In genomic region chr17:18257747-18258355, GRCh38 we compare ENCODE assay signal across 8 cellular contexts. TPM values are rescaled to one million over a fixed set of nuclear protein-coding genes. Genes with fewer than 3 reads are reported as not detected.
DNase-seq lines count a peak whose midpoint lies in the region; TF ChIP-seq lines count a peak whose summit lies in the region.

No MANE protein-coding gene starts in this region.

- H3K4me3 ChIP-seq in AG09309 (ENCODE audit: control insufficient read depth, low read depth, low read length), result peak overlapping the region; percentile 77
- peak overlapping the region; percentile 87 for H3K4me3 ChIP-seq in LNCaP clone FGC (ENCODE audit: low read depth, low read length)
- H3K4me3 ChIP-seq in smooth muscle cell, result peak overlapping the region; percentile 85

- H3K4me1 ChIP-seq in smooth muscle cell (ENCODE audit: low read depth), result peaks cover 19% of the 10 kb centered on the region

- no peaks in the 10 kb centered on the region for H3K36me3 ChIP-seq in smooth muscle cell (ENCODE audit: low read depth)

- H3K9ac ChIP-seq in smooth muscle cell (ENCODE audit: low read depth), result peak overlapping the region; percentile 97

- peak; percentile 30 for TF ChIP-seq POLR2A in GM19099 (IDR thresholded peaks at IDR 0.05; ENCODE audit: extremely low read depth, insufficient read length, low read depth)

- no peaks in the 10 kb centered on the region for H3K9me3 ChIP-seq in smooth muscle cell (replicated peaks; ENCODE audit: low read depth)

- peaks cover 10% of the 10 kb centered on the region for H3F3A ChIP-seq in smooth muscle cell (ENCODE audit: low read depth)

- peak overlapping the region; percentile 91 for H3K4me2 ChIP-seq in smooth muscle cell

- TF ChIP-seq CTCF in AG09309 (IDR thresholded peaks at IDR 0.05; ENCODE audit: control insufficient read depth, insufficient read depth, low read depth, low read length, missing control alignments) (no peak), LNCaP clone FGC (IDR thresholded peaks at IDR 0.05; ENCODE audit: control insufficient read depth, extremely low read depth, insufficient read depth) (no peak), smooth muscle cell (IDR thresholded peaks at IDR 0.05; ENCODE audit: borderline replicate concordance, insufficient read depth, poor library complexity, severe bottlenecking) (no peak)

- peaks cover 64% of the 10 kb centered on the region for H4K20me1 ChIP-seq in smooth muscle cell (ENCODE audit: low read depth)

- H3K27ac ChIP-seq in smooth muscle cell (ENCODE audit: low read depth), result peak overlapping the region; percentile 98

- H3K27me3 ChIP-seq in smooth muscle cell (ENCODE audit: low read depth), result no peaks in the 10 kb centered on the region

- 1% methylated on average over 21 of the region's 22 CpGs for WGBS in smooth muscle cell (ENCODE audit: low lambda C conversion rate)

- peaks cover 37% of the 10 kb centered on the region for H3K79me2 ChIP-seq in smooth muscle cell (ENCODE audit: low read depth)

- DNase-seq in AG09309 (ENCODE audit: low read depth), result no peak
- DNase-seq in LNCaP clone FGC (ENCODE audit: low read depth), result no peak
- DNase-seq in UCSD-AML1 (lab: John Stamatoyannopoulos, UW; ENCODE audit: unreplicated experiment), result peak; percentile 82
- peak; percentile 29 for DNase-seq in central memory CD4-positive, alpha-beta T cell
- peak; percentile 64 for DNase-seq in iris pigment epithelial cell (ENCODE audit: low read depth)
- peak; percentile 60 for DNase-seq in smooth muscle cell (lab: John Stamatoyannopoulos, UW; ENCODE audit: unreplicated experiment)
- no peak for DNase-seq in NCI-H1694 treated with DMSO at 0.1 percent for 48 hours (lab: John Stamatoyannopoulos, UW)

- H2AFZ ChIP-seq in smooth muscle cell (ENCODE audit: low read depth), result no peak overlapping the region

RNA-seq across cellular contexts. Expression of gene FLII, which starts 0.7 kb away (rescaled TPM):
- total RNA-seq in smooth muscle cell, result 132 and 149 TPM in 2 replicates
- 188 and 210 TPM in 2 replicates for polyA plus RNA-seq in smooth muscle cell

RNA-seq across cellular contexts. Expression of gene MIEF2, which starts 2.6 kb away (rescaled TPM):
- 10.4 and 12.0 TPM in 2 replicates for total RNA-seq in smooth muscle cell
- polyA plus RNA-seq in smooth muscle cell, result 13.5 and 14.3 TPM in 2 replicates

RNA-seq across cellular contexts. Expression of gene LLGL1, which starts 32.4 kb away (rescaled TPM):
- 37.3 and 37.7 TPM in 2 replicates for total RNA-seq in smooth muscle cell
- polyA plus RNA-seq in smooth muscle cell, result 6.7 and 8.5 TPM in 2 replicates

RNA-seq across cellular contexts. Expression of gene TOP3A, which starts 56.9 kb away (rescaled TPM):
- 19.9 and 40.9 TPM in 2 replicates for total RNA-seq in smooth muscle cell
- 14.6 and 22.9 TPM in 2 replicates for polyA plus RNA-seq in smooth muscle cell

RNA-seq across cellular contexts. Expression of gene SMCR8, which starts 57.2 kb away (rescaled TPM):
- 10.4 and 12.6 TPM in 2 replicates for total RNA-seq in smooth muscle cell
- 3.3 and 4.5 TPM in 2 replicates for polyA plus RNA-seq in smooth muscle cell

Comparison
In these comparisons a context has a peak if more than half of its experiments do, and no peak if none do; other contexts are left out.
1. DNase-seq: peak in UCSD-AML1 (single experiment), central memory CD4-positive, alpha-beta T cell (single experiment), iris pigment epithelial cell (single experiment) and smooth muscle cell (single experiment); none in AG09309 (single experiment), LNCaP clone FGC (single experiment) and NCI-H1694 treated with DMSO at 0.1 percent for 48 hours (single experiment).
2. Peak in every context shown above with its lines, with median percentiles within 50 percentile points of each other: H3K4me3 ChIP-seq.